Comparison of ENCODE assay signal across 18 cellular contexts in the genomic region with DNA sequence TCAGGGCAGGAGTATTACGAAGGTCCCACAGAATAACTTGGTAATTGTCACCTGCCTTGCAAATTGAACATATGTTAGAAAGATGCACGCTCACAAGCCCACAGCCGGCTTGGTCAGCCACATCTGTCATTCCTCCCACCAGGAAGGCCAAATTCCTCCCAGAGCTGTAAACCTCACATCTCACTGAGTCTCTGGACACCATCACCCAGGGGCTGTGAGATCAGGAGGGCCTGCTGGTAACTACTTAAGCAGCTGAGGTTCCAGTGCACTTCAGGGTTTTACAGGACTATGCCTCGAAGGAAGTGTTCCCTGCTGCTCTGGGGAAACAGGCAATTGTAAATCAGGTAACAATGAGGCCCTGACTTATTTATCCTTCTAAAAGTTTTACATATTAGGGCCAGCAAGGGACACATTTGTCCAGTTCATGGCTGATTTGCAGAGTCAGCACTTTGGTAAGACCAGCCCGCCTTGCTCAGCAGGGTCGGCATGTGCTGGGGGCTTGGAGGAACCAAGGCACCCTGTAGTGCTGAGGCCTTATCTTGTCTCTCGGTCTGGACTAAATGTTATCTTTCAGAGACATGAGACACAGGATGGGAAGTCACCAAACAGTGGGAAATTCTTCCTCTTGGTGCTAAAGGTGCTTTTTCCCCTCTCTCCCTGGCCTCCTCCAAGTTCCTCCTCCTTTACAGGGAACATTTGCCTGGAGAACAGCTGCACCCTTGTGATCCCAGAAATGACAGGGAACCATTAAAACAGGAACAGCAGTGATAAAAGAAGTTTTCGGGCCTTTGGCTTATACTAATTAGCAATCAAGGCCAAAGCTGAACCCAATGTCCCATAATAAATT.
"Had no signal": no experiment of that assay in that cellular context is flagged by ENCODE, and none has a peak within 500 bp of the region (broad histone marks: within the 10 kb centered on the region; RNA-seq: fewer than 3 reads in every experiment).

No MANE protein-coding gene starts in this region.

- DNase-seq: activated CD4-positive, alpha-beta memory T cell treated with anti-CD3 and anti-CD28 coated beads for 36 hours; activated CD4-positive, alpha-beta T cell treated with anti-CD3 and anti-CD28 coated beads for 36 hours; activated gamma-delta T cell treated with Interleukin-2 at 50 U/mL for 16 hours; activated T-cell treated with anti-CD3 and anti-CD28 coated beads, Interleukin-2, amount 50 U/mL, for 4 hours; amniotic stem cell; body of pancreas; central memory CD4-positive, alpha-beta T cell; effector CD4-positive, alpha-beta T cell; stimulated activated CD4-positive, alpha-beta T cell treated with anti-CD3 and anti-CD28 coated beads, Interleukin-2, amount 100 ng/mL, for 48 hours; T-helper 1 cell; T1000 had no signal

- H3K27ac ChIP-seq: body of pancreas, coronary artery, gastroesophageal sphincter had no signal

- ATAC-seq: activated CD4-positive, alpha-beta T cell treated with anti-CD3 and anti-CD28 coated beads for 36 hours; activated T-cell treated with anti-CD3 and anti-CD28 coated beads, Interleukin-2, amount 50 U/mL, for 4 hours; body of pancreas; gastroesophageal sphincter; left lobe of liver; stimulated activated memory B cell treated with anti-CD40 and anti-IgM and Interleukin-4, amounts not matched to agents 10 μg/mL and 1 μg/mL and 100 μg/mL, for 72 hours had no signal

- H3K27ac Mint-ChIP-seq: activated CD4-positive, alpha-beta memory T cell treated with anti-CD3 and anti-CD28 coated beads for 36 hours; activated CD4-positive, alpha-beta T cell treated with anti-CD3 and anti-CD28 coated beads for 36 hours; activated naive CD8-positive, alpha-beta T cell; stimulated activated memory B cell treated with anti-CD40 and anti-IgM and Interleukin-4, amounts not matched to agents 10 μg/mL and 1 μg/mL and 100 μg/mL, for 72 hours had no signal

- H3K4me3 Mint-ChIP-seq: activated CD4-positive, alpha-beta memory T cell treated with anti-CD3 and anti-CD28 coated beads for 36 hours; activated CD4-positive, alpha-beta T cell treated with anti-CD3 and anti-CD28 coated beads for 36 hours; activated naive CD8-positive, alpha-beta T cell; activated T-cell treated with anti-CD3 and anti-CD28 coated beads, Interleukin-2, amount 50 U/mL, for 4 hours; nephron; stimulated activated memory B cell treated with anti-CD40 and anti-IgM and Interleukin-4, amounts not matched to agents 10 μg/mL and 1 μg/mL and 100 μg/mL, for 72 hours had no signal

- H3K36me3 Mint-ChIP-seq: activated CD4-positive, alpha-beta memory T cell treated with anti-CD3 and anti-CD28 coated beads for 36 hours; stimulated activated memory B cell treated with anti-CD40 and anti-IgM and Interleukin-4, amounts not matched to agents 10 μg/mL and 1 μg/mL and 100 μg/mL, for 72 hours had no signal

- H3K4me1 Mint-ChIP-seq: activated CD4-positive, alpha-beta T cell treated with anti-CD3 and anti-CD28 coated beads for 36 hours; stimulated activated memory B cell treated with anti-CD40 and anti-IgM and Interleukin-4, amounts not matched to agents 10 μg/mL and 1 μg/mL and 100 μg/mL, for 72 hours had no signal

- H3K4me3 ChIP-seq: body of pancreas, coronary artery, gastroesophageal sphincter had no signal

- H3K9me3 Mint-ChIP-seq: activated T-cell treated with anti-CD3 and anti-CD28 coated beads, Interleukin-2, amount 50 U/mL, for 4 hours; stimulated activated memory B cell treated with anti-CD40 and anti-IgM and Interleukin-4, amounts not matched to agents 10 μg/mL and 1 μg/mL and 100 μg/mL, for 72 hours had no signal

- H3K27me3 Mint-ChIP-seq: activated CD4-positive, alpha-beta T cell treated with anti-CD3 and anti-CD28 coated beads for 36 hours; activated naive CD8-positive, alpha-beta T cell had no signal

- H3K9me3 ChIP-seq: body of pancreas had no signal

- H3K27me3 ChIP-seq: body of pancreas, gastroesophageal sphincter had no signal

- FAIRE-seq: keratinocyte had no signal

- H3K4me1 ChIP-seq: body of pancreas, gastroesophageal sphincter had no signal
